In the genomic region with DNA sequence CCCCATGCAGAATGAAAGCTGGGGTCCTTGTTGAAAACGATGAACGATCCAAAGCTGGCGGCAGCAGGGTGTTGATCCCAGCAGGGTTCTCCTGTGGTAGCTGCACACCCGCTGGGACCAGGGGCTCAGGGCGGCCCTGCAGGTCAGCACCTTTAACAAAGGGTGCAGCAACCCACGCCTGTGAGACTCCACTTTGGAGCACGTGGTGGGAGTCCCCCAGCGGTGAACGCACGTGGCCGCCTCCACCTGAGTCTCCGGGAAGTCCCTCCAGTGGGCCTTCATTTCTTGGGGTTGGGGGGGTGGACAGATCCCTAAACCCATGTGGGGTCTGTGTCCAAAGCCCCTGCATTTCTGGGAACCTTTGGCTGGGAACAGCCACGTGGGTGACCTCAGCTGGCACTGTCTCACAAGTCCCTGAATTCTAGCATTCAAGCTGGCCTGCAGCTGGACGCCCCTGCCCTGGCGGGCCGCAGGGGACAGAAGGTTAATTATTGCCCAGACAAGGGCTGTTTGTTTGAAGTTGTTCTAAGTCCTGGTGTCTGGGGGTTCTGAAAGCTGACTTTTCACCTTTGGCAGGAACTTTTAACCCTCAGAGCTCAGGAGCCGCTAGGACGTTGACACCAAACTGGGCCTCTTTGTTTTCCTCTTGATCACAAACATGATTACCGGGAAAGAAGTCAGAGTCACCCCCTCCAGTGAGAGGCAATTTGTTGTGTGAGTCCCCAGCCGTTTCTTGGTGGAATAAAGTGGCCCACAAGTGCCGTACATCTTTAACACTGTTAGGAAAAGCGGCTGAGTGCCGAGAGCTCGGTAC, we compare ENCODE assay signal across 11 cellular contexts.
DNase-seq lines count a peak whose midpoint lies in the region; ATAC-seq and TF ChIP-seq lines count a peak whose summit lies in the region.
"Had no signal": no experiment of that assay in that cellular context is flagged by ENCODE, and none has a peak within 500 bp of the region (broad histone marks: within the 10 kb centered on the region; RNA-seq: fewer than 3 reads in every experiment).

No MANE protein-coding gene starts in this region.

- no peak for TF ChIP-seq POLR2A in sigmoid colon (IDR thresholded peaks at IDR 0.05)
- no peak for TF ChIP-seq POLR2A in GM18505 (IDR thresholded peaks at IDR 0.05; ENCODE audit: borderline replicate concordance, extremely low read depth, insufficient read depth, insufficient read length)

- peak overlapping the region; percentile 78 to 87 (median 82) for H3K27ac ChIP-seq in sigmoid colon

- TF ChIP-seq CTCF in choroid plexus epithelial cell (conservative IDR thresholded peaks at IDR 0.05; ENCODE audit: low read depth, low read length) (no peak), sigmoid colon (IDR thresholded peaks at IDR 0.05) (no peak), natural killer cell (IDR thresholded peaks at IDR 0.05) (no peak)

- no peaks in the 10 kb centered on the region for H3K9me3 ChIP-seq in sigmoid colon

- no peaks in the 10 kb centered on the region for H3K4me1 Mint-ChIP-seq in natural killer cell

- no peaks in the 10 kb centered on the region for H3K27me3 ChIP-seq in sigmoid colon

- peaks cover 0 to 43% (median 34%) of the 10 kb centered on the region in 4 donors for H3K4me1 ChIP-seq in sigmoid colon

- H3K4me3 ChIP-seq in choroid plexus epithelial cell (ENCODE audit: low read depth, low read length) = no peak overlapping the region
- H3K4me3 ChIP-seq in sigmoid colon = no peak overlapping the region

- WGBS in sigmoid colon, 2 donors = 58 to 77% methylated on average over 24 of the region's 24 CpGs

- H3K27me3 Mint-ChIP-seq in natural killer cell (ENCODE audit: low read depth in 2 of 2) = peaks cover 0 to 10% of the 10 kb centered on the region in 2 donors

- no peaks in the 10 kb centered on the region for H3K9me3 Mint-ChIP-seq in natural killer cell

- H3K36me3 ChIP-seq in sigmoid colon = peaks cover 0 to 10% (median 3%) of the 10 kb centered on the region in 4 donors

- intact Hi-C loops in sigmoid colon (cut with DNase I) = no loop called here
- intact Hi-C loops in natural killer cell (cut with micrococcal nuclease) = no loop called here

- H3K27ac Mint-ChIP-seq in natural killer cell = no peak overlapping the region

- ATAC-seq in left lobe of liver (peak; percentile 44), natural killer cell (no peak), GM18505 (IDR thresholded peaks at IDR 0.05; ENCODE audit: unreplicated experiment) (no peak)

- TF ChIP-seq EP300 in sigmoid colon (IDR thresholded peaks at IDR 0.05) = no peak

- H3K4me3 Mint-ChIP-seq in natural killer cell = no peak overlapping the region
- H3K4me3 Mint-ChIP-seq: naive B cell had no signal

- no peaks in the 10 kb centered on the region for H3K36me3 Mint-ChIP-seq in natural killer cell
- H3K36me3 Mint-ChIP-seq: naive B cell had no signal

- DNase-seq in ELF-1 (ENCODE audit: low read depth, low spot score) (peak; percentile 47), choroid plexus epithelial cell (ENCODE audit: low read depth) (peak; percentile 17), left lobe of liver (ENCODE audit: low spot score) (peak; percentile 96), sigmoid colon (no peak), natural killer cell (no peak), NCI-H2029 treated with DMSO at 0.1 percent for 48 hours (lab: John Stamatoyannopoulos, UW) (no peak), NCI-H2227 treated with DMSO at 0.1 percent for 48 hours (lab: John Stamatoyannopoulos, UW) (no peak)
- DNase-seq: activated CD4-positive, alpha-beta T cell treated with anti-CD3 and anti-CD28 coated beads for 4 hours; naive B cell; NCI-H1436 treated with DMSO at 0.1 percent for 48 hours had no signal

Comparison
In these comparisons a context has a peak if more than half of its experiments do, and no peak if none do; other contexts are left out.
1. DNase-seq: peak in ELF-1 (single experiment), choroid plexus epithelial cell (single experiment) and left lobe of liver (single experiment); none in sigmoid colon (single experiment), natural killer cell (single experiment), NCI-H2029 treated with DMSO at 0.1 percent for 48 hours (single experiment) and NCI-H2227 treated with DMSO at 0.1 percent for 48 hours (single experiment).